20 cellular contexts compared by ENCODE assay signal in the genomic region with DNA sequence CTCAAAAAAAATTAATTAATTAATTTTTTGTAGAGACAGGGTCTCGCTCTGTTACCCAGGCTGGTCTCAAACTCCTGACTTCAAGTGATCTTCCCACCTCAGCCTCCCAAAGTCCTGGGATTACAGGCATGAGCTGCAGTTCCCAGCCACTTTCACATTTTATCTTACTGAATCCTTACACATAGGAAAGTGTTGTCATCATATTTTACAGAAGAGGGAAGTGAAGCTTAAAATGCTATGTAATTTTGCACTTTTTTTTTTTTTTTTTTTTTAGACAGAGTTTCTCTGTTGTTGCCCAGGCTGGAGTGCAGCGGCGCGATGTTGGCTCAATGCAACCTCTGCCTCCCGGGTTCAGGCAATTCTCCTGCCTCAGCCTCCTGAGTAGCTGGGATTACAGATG. TPM values are rescaled to one million over a fixed set of nuclear protein-coding genes. Genes with fewer than 3 reads are reported as not detected.
DNase-seq lines count a peak whose midpoint lies in the region; ATAC-seq and TF ChIP-seq lines count a peak whose summit lies in the region.
"Had no signal": no experiment of that assay in that cellular context is flagged by ENCODE, and none has a peak within 500 bp of the region (broad histone marks: within the 10 kb centered on the region; RNA-seq: fewer than 3 reads in every experiment).

No MANE protein-coding gene starts in this region.

- H3K36me3 ChIP-seq in HEK293 (ENCODE audit: control insufficient read depth in 2 of 2, insufficient read depth in 1 of 2, low read length in 2 of 2) (no peaks in the 10 kb centered on the region), neutrophil (no peaks in the 10 kb centered on the region)
- no peaks in the 10 kb centered on the region for H3K36me3 ChIP-seq in CD4-positive, alpha-beta memory T cell (ENCODE audit: insufficient read depth, low read length)

- intact Hi-C loops in CD4-positive, alpha-beta memory T cell (cut with micrococcal nuclease) = no loop called here

- DNase-seq in NOMO-1 (lab: John Stamatoyannopoulos, UW; ENCODE audit: unreplicated experiment in 2 of 2) (peak; percentile 47 to 78), SIG-M5 treated with dmso at 0.1 percent for 504 hours (lab: John Stamatoyannopoulos, UW; ENCODE audit: unreplicated experiment) (peak; percentile 51), nephron progenitor cell (no peak)
- no peak for DNase-seq in CD4-positive, alpha-beta memory T cell
- DNase-seq: ACHN, Caco-2, DMS153, GDM1, NCI-H1092, NCI-H1436 treated with DMSO at 0.1 percent for 48 hours, NCI-H2029, NCI-H345, NCI-H526, SHP77 treated with DMSO at 0.1 percent for 48 hours, T-helper 2 cell had no signal

- H3K36me3 Mint-ChIP-seq in CD4-positive, alpha-beta memory T cell = no peaks in the 10 kb centered on the region
- H3K36me3 Mint-ChIP-seq in nephron progenitor cell (ENCODE audit: low read depth) = no peaks in the 10 kb centered on the region

- no peak for TF ChIP-seq CTCF in HEK293 (tag by site-specific recombination; IDR thresholded peaks at IDR 0.05)
- no peak for TF ChIP-seq CTCF in neutrophil (IDR thresholded peaks at IDR 0.05)
- no peak for TF ChIP-seq CTCF in nephron progenitor cell (IDR thresholded peaks at IDR 0.05)

- H3K4me3 Mint-ChIP-seq in CD4-positive, alpha-beta memory T cell = peak overlapping the region in 1 of 8 donors; percentile 17
- H3K4me3 Mint-ChIP-seq in nephron progenitor cell = no peak overlapping the region

- H3K4me1 Mint-ChIP-seq in CD4-positive, alpha-beta memory T cell = peaks cover 11 to 21% (median 14%) of the 10 kb centered on the region in 4 donors
- peaks cover 19% of the 10 kb centered on the region for H3K4me1 Mint-ChIP-seq in nephron progenitor cell

- H3K4me1 ChIP-seq in HEK293 (ENCODE audit: control insufficient read depth, insufficient read depth, low read length) = no peaks in the 10 kb centered on the region
- peaks cover 46 to 50% of the 10 kb centered on the region in 2 experiments for H3K4me1 ChIP-seq in neutrophil (ENCODE audit: control insufficient read depth in 1 of 2, insufficient read depth in 1 of 2, low read depth in 1 of 2, low read length in 1 of 2)
- H3K4me1 ChIP-seq in CD4-positive, alpha-beta memory T cell (ENCODE audit: insufficient read depth, low read length) = peaks cover 19% of the 10 kb centered on the region

- H3K9me3 ChIP-seq in HEK293 (ENCODE audit: control insufficient read depth, insufficient read depth, low read depth, low read length) (no peaks in the 10 kb centered on the region), neutrophil (no peaks in the 10 kb centered on the region)
- no peaks in the 10 kb centered on the region for H3K9me3 ChIP-seq in CD4-positive, alpha-beta memory T cell (ENCODE audit: control insufficient read depth in 1 of 2, low read length in 2 of 2)
- H3K9me3 ChIP-seq: Caco-2 had no signal

- no peaks in the 10 kb centered on the region for H3K9me3 Mint-ChIP-seq in CD4-positive, alpha-beta memory T cell
- H3K9me3 Mint-ChIP-seq in nephron progenitor cell = no peaks in the 10 kb centered on the region

- H3K27ac Mint-ChIP-seq in CD4-positive, alpha-beta memory T cell = no peak overlapping the region
- no peak overlapping the region for H3K27ac Mint-ChIP-seq in nephron progenitor cell

- H3K4me3 ChIP-seq in HEK293 (ENCODE audit: low read depth, low read length) (no peak overlapping the region), neutrophil (ENCODE audit: low read depth in 1 of 2, low read length in 1 of 2) (peak overlapping the region in 1 of 2 experiments; percentile 26)
- H3K4me3 ChIP-seq in CD4-positive, alpha-beta memory T cell (ENCODE audit: low read length in 2 of 2) = no peak overlapping the region

- H3K27ac ChIP-seq in HEK293 (ENCODE audit: extremely low read depth, low read depth, low read length) = no peak overlapping the region
- peak overlapping the region; percentile 51 for H3K27ac ChIP-seq in neutrophil
- no peak overlapping the region for H3K27ac ChIP-seq in CD4-positive, alpha-beta memory T cell (ENCODE audit: low read depth, low read length)
- H3K27ac ChIP-seq: C4-2B, KMS-11 had no signal

- no peaks in the 10 kb centered on the region for H3K27me3 Mint-ChIP-seq in CD4-positive, alpha-beta memory T cell
- H3K27me3 Mint-ChIP-seq in nephron progenitor cell (ENCODE audit: low read depth, poor library complexity) = peaks cover 22% of the 10 kb centered on the region

- POLR2A ChIA-PET in HEK293 (lab: Yijun Ruan, JAX) = interaction anchor here (0.7 to 3.6 kb wide), 6 partner anchors 25 to 106 kb away, joined by 3 to 25 read pairs (median 5); a partner anchor contains a TSS
- POLR2A ChIA-PET in CD4-positive, alpha-beta memory T cell (lab: Charles Lee; ENCODE audit: partially characterized antibody) = interaction anchor here (0.6 to 1.3 kb wide), 2 partner anchors 64 to 67 kb away, joined by 3 to 4 read pairs; no protein-coding TSS in a partner anchor

- no peaks in the 10 kb centered on the region for H3K27me3 ChIP-seq in neutrophil
- H3K27me3 ChIP-seq in CD4-positive, alpha-beta memory T cell (ENCODE audit: insufficient read depth, low read length) = no peaks in the 10 kb centered on the region

- CTCF ChIA-PET in HEK293 (lab: Yijun Ruan, JAX) = interaction anchor here (0.7 kb wide), 1 partner anchor 67 kb away, joined by 4 read pairs; no protein-coding TSS in a partner anchor
- CTCF ChIA-PET in CD4-positive, alpha-beta memory T cell (lab: Charles Lee; ENCODE audit: partially characterized antibody) = interaction anchor here (0.6 to 1.6 kb wide), 3 partner anchors 20 to 83 kb away, joined by 3 to 6 read pairs (median 4); no protein-coding TSS in a partner anchor

- ATAC-seq in GM18520 (IDR thresholded peaks at IDR 0.05; ENCODE audit: unreplicated experiment) = no peak

TF ChIP-seq in HEK293, 187 proteins besides CTCF, POLR2A, EP300 and RAD21:
- TF ChIP-seq ZNF221 (tag by site-specific recombination; IDR thresholded peaks at IDR 0.05; ENCODE audit: borderline replicate concordance) (no peak), ZNF169 (tag by site-specific recombination; IDR thresholded peaks at IDR 0.05) (no peak), ZNF76 (tag by site-specific recombination; IDR thresholded peaks at IDR 0.05; ENCODE audit: borderline replicate concordance, low read depth) (no peak), ZNF214 (tag by site-specific recombination; IDR thresholded peaks at IDR 0.05; ENCODE audit: borderline replicate concordance) (no peak), ZNF16 (tag by site-specific recombination; IDR thresholded peaks at IDR 0.05; ENCODE audit: low read depth) (no peak), PRDM1 (tag by site-specific recombination; IDR thresholded peaks at IDR 0.05) (0 out of 2 replicates have a peak, but pooled peaks have one; percentile 20), GLI2 (tag by site-specific recombination; IDR thresholded peaks at IDR 0.05; ENCODE audit: borderline replicate concordance, low read depth) (no peak)
- TF ChIP-seq, protein P1, sequence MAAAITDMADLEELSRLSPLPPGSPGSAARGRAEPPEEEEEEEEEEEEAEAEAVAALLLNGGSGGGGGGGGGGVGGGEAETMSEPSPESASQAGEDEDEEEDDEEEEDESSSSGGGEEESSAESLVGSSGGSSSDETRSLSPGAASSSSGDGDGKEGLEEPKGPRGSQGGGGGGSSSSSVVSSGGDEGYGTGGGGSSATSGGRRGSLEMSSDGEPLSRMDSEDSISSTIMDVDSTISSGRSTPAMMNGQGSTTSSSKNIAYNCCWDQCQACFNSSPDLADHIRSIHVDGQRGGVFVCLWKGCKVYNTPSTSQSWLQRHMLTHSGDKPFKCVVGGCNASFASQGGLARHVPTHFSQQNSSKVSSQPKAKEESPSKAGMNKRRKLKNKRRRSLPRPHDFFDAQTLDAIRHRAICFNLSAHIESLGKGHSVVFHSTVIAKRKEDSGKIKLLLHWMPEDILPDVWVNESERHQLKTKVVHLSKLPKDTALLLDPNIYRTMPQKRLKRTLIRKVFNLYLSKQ (tag by site-specific recombination; IDR thresholded peaks at IDR 0.05; ENCODE audit: borderline replicate concordance) = no peak
- TF ChIP-seq, protein P2, sequence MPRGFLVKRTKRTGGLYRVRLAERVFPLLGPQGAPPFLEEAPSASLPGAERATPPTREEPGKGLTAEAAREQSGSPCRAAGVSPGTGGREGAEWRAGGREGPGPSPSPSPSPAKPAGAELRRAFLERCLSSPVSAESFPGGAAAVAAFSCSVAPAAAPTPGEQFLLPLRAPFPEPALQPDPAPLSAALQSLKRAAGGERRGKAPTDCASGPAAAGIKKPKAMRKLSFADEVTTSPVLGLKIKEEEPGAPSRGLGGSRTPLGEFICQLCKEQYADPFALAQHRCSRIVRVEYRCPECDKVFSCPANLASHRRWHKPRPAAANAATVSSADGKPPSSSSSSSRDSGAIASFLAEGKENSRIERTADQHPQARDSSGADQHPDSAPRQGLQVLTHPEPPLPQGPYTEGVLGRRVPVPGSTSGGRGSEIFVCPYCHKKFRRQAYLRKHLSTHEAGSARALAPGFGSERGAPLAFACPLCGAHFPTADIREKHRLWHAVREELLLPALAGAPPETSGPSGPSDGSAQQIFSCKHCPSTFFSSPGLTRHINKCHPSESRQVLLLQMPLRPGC (tag by site-specific recombination; IDR thresholded peaks at IDR 0.05) = no peak

RNA-seq across cellular contexts. Expression of a gene that starts 21.2 kb away (rescaled TPM):
- 1 to 10 TPM; 4.7 to 5.4 TPM for total RNA-seq in CD4-positive, alpha-beta memory T cell
- under 1 TPM; 0.07 to 0.94 TPM for polyA plus RNA-seq in CD4-positive, alpha-beta memory T cell

RNA-seq across cellular contexts. Expression of a gene that starts 46.0 kb away (rescaled TPM):
- 100 to 1,000 TPM; 101 to 109 TPM for total RNA-seq in CD4-positive, alpha-beta memory T cell
- polyA plus RNA-seq in CD4-positive, alpha-beta memory T cell = 10 to 100 TPM; 16.6 to 52.4 TPM

RNA-seq across cellular contexts. Expression of a gene that starts 46.3 kb away (rescaled TPM):
- total RNA-seq in CD4-positive, alpha-beta memory T cell = 1 to 10 TPM; 2.6 to 3.4 TPM
- polyA plus RNA-seq in CD4-positive, alpha-beta memory T cell = under 1 TPM; 0.22 to 0.42 TPM

RNA-seq across cellular contexts. Expression of a gene that starts 59.9 kb away (rescaled TPM):
- 10 to 100 TPM; 54.1 to 54.9 TPM for total RNA-seq in CD4-positive, alpha-beta memory T cell
- polyA plus RNA-seq in CD4-positive, alpha-beta memory T cell = 10 to 100 TPM; 42.0 to 63.5 TPM

Comparison
In these comparisons a context has a peak if more than half of its experiments do, and no peak if none do; other contexts are left out.
1. DNase-seq: peak in NOMO-1 (2 of 2) and SIG-M5 treated with dmso at 0.1 percent for 504 hours (single experiment); none in CD4-positive, alpha-beta memory T cell (0 of 5) and nephron progenitor cell (single experiment).